Comparison of ENCODE assay signal across 1 cellular context in genomic region chr1:13947658-13948057, GRCh38.
TF ChIP-seq lines count a peak whose summit lies in the region.

No MANE protein-coding gene starts in this region.

TF ChIP-seq in K562, 482 proteins besides CTCF, POLR2A, EP300 and RAD21 (continued from another document and continues in another):
- no peak for TF ChIP-seq CTCFL (IDR thresholded peaks at IDR 0.05; ENCODE audit: borderline replicate concordance, insufficient read depth, low read depth, low read length, poor library complexity, severe bottlenecking)
- TF ChIP-seq ZHX1 (conservative IDR thresholded peaks at IDR 0.05; ENCODE audit: low read length): no peak
- TF ChIP-seq SRSF1 (IDR thresholded peaks at IDR 0.05; ENCODE audit: low read depth, low read length): no peak
- TF ChIP-seq SPI1 (IDR thresholded peaks at IDR 0.05; ENCODE audit: borderline replicate concordance, low read depth, low read length): no peak
- TF ChIP-seq E4F1 (CRISPR knock-in tag; IDR thresholded peaks at IDR 0.05; ENCODE audit: borderline replicate concordance): no peak
- TF ChIP-seq SMARCA4 (IDR thresholded peaks at IDR 0.05): peak; percentile 57; the same call in 1 of the 2 replicates
- TF ChIP-seq ZNF449 (CRISPR knock-in tag; IDR thresholded peaks at IDR 0.05): no peak
- no peak for TF ChIP-seq CBX3 (IDR thresholded peaks at IDR 0.05; ENCODE audit: borderline replicate concordance in 1 of 2, low read length in 2 of 2)
- TF ChIP-seq SAFB2 (IDR thresholded peaks at IDR 0.05; ENCODE audit: borderline replicate concordance, low read depth, low read length, severe bottlenecking): no peak
- TF ChIP-seq ARID3B (CRISPR knock-in tag; IDR thresholded peaks at IDR 0.05; ENCODE audit: borderline replicate concordance): no peak
- no peak for TF ChIP-seq ZNF79 (CRISPR knock-in tag; IDR thresholded peaks at IDR 0.05; ENCODE audit: low read depth)
- TF ChIP-seq IRF9 (tag; IDR thresholded peaks at IDR 0.05): no peak
- TF ChIP-seq MTA2 (IDR thresholded peaks at IDR 0.05; ENCODE audit: low read depth): peak; percentile 56
- TF ChIP-seq CXXC5 (CRISPR knock-in tag; IDR thresholded peaks at IDR 0.05): no peak
- no peak for TF ChIP-seq HOMEZ (CRISPR knock-in tag; IDR thresholded peaks at IDR 0.05)
- TF ChIP-seq NR4A1 (CRISPR knock-in tag; IDR thresholded peaks at IDR 0.05): no peak
- no peak for TF ChIP-seq NR4A1 (tag; IDR thresholded peaks at IDR 0.05)
- TF ChIP-seq L3MBTL2 (IDR thresholded peaks at IDR 0.05): no peak
- no peak for TF ChIP-seq USF1 (CRISPR knock-in tag; IDR thresholded peaks at IDR 0.05)
- TF ChIP-seq AFF4 (CRISPR knock-in tag; IDR thresholded peaks at IDR 0.05): no peak
- no peak for TF ChIP-seq ZNF134 (CRISPR knock-in tag; conservative IDR thresholded peaks at IDR 0.05)
- TF ChIP-seq ZNF780A (CRISPR knock-in tag; IDR thresholded peaks at IDR 0.05): no peak
- TF ChIP-seq NFIC (IDR thresholded peaks at IDR 0.05): peak; percentile 80
- TF ChIP-seq MCM3 (IDR thresholded peaks at IDR 0.05): no peak
- TF ChIP-seq TAF1 (IDR thresholded peaks at IDR 0.05; ENCODE audit: control insufficient read depth, extremely low read depth, insufficient read depth, low read length, severe bottlenecking): no peak
- no peak for TF ChIP-seq ZBTB17 (CRISPR knock-in tag; IDR thresholded peaks at IDR 0.05)
- TF ChIP-seq ARID1B (IDR thresholded peaks at IDR 0.05): peak; percentile 73
- TF ChIP-seq ZNF324 (CRISPR knock-in tag; IDR thresholded peaks at IDR 0.05): no peak
- TF ChIP-seq MYBL2 (IDR thresholded peaks at IDR 0.05; ENCODE audit: low read depth): no peak
- TF ChIP-seq MYBL2 (CRISPR knock-in tag; IDR thresholded peaks at IDR 0.05; ENCODE audit: borderline replicate concordance): no peak
- no peak for TF ChIP-seq ZBTB2 (IDR thresholded peaks at IDR 0.05)
- peak; percentile 41 for TF ChIP-seq TCF3 (CRISPR knock-in tag; IDR thresholded peaks at IDR 0.05)
- peak; percentile 76 for TF ChIP-seq CBFA2T2 (conservative IDR thresholded peaks at IDR 0.05)
- peak; percentile 83 for TF ChIP-seq CBFA2T3 (IDR thresholded peaks at IDR 0.05)
- TF ChIP-seq MED1 (CRISPR knock-in tag; IDR thresholded peaks at IDR 0.05; ENCODE audit: borderline replicate concordance): no peak
- no peak for TF ChIP-seq TRIM25 (IDR thresholded peaks at IDR 0.05; ENCODE audit: borderline replicate concordance)
- peak; percentile 31; the same call in 1 of the 2 replicates for TF ChIP-seq ATF7 (IDR thresholded peaks at IDR 0.05)
- TF ChIP-seq PCBP2 (IDR thresholded peaks at IDR 0.05; ENCODE audit: low read depth, low read length, poor library complexity, severe bottlenecking): no peak
- no peak for TF ChIP-seq MYC (IDR thresholded peaks at IDR 0.05; ENCODE audit: low read depth, low read length)
- TF ChIP-seq MYC (CRISPR knock-in tag; IDR thresholded peaks at IDR 0.05; ENCODE audit: borderline replicate concordance, low read depth): no peak
- TF ChIP-seq ZZZ3 (IDR thresholded peaks at IDR 0.05): no peak
- TF ChIP-seq MAFG (tag; conservative IDR thresholded peaks at IDR 0.05): peak; percentile 89
